ENCODE assay signal across 8 cellular contexts in genomic region chr22:50341977-50342650, GRCh38. TPM values are rescaled to one million over a fixed set of nuclear protein-coding genes. Genes with fewer than 3 reads are reported as not detected.
DNase-seq lines count a peak whose midpoint lies in the region; ATAC-seq, FAIRE-seq and TF ChIP-seq lines count a peak whose summit lies in the region.

No MANE protein-coding gene starts in this region.

- no peaks in the 10 kb centered on the region for H3K9me2 ChIP-seq in GM23338 (ENCODE audit: insufficient read depth)

- H3K4me1 Mint-ChIP-seq in GM23338 = peaks cover 2% of the 10 kb centered on the region; the same call in 1 of the 3 replicates
- H3K4me1 Mint-ChIP-seq in T-helper 2 cell treated with Interferon-gamma antibody and Interleukin-4, amounts not matched to agents 5 μg/mL and 100 μg/mL, for 36 hours (ENCODE audit: low read depth) = peaks cover 7% of the 10 kb centered on the region

- H3K4me1 ChIP-seq in GM23338 (ENCODE audit: insufficient read depth) (no peaks in the 10 kb centered on the region), right atrium auricular region (peaks cover 0 to 22% of the 10 kb centered on the region in 2 donors), psoas muscle (peaks cover 5% of the 10 kb centered on the region), upper lobe of right lung (peaks cover 7% of the 10 kb centered on the region)

- H3F3A ChIP-seq in GM23338 (replicated peaks; ENCODE audit: low read depth) = peaks cover 27% of the 10 kb centered on the region

- no peak for FAIRE-seq in D721Med (lab: Jason Lieb, UNC)

- peak overlapping the region; percentile 84 for H3K4me2 ChIP-seq in GM23338

- H3K36me3 Mint-ChIP-seq in GM23338 (ENCODE audit: low read depth) = no peaks in the 10 kb centered on the region
- H3K36me3 Mint-ChIP-seq in T-helper 2 cell treated with Interferon-gamma antibody and Interleukin-4, amounts not matched to agents 5 μg/mL and 100 μg/mL, for 36 hours (ENCODE audit: low read depth) = no peaks in the 10 kb centered on the region

- H3K27me3 Mint-ChIP-seq in GM23338 (ENCODE audit: insufficient read depth, low read depth, poor library complexity) = peaks cover 6% of the 10 kb centered on the region
- H3K27me3 Mint-ChIP-seq in T-helper 2 cell treated with Interferon-gamma antibody and Interleukin-4, amounts not matched to agents 5 μg/mL and 100 μg/mL, for 36 hours (ENCODE audit: low read depth) = no peaks in the 10 kb centered on the region

- H3K4me3 ChIP-seq in GM23338 = peak overlapping the region; percentile 64
- peak overlapping the region; percentile 94 to 95 for H3K4me3 ChIP-seq in right atrium auricular region
- peak overlapping the region; percentile 87 for H3K4me3 ChIP-seq in psoas muscle
- H3K4me3 ChIP-seq in upper lobe of right lung = peak overlapping the region; percentile 69

- H3K9me3 ChIP-seq in right atrium auricular region (no peaks in the 10 kb centered on the region), psoas muscle (no peaks in the 10 kb centered on the region), upper lobe of right lung (no peaks in the 10 kb centered on the region)

- H3K27ac ChIP-seq in GM23338 (ENCODE audit: low read depth) (peak overlapping the region; percentile 74; the same call in 1 of the 2 replicates), angular gyrus (ENCODE audit: low read depth, low read length) (peak overlapping the region; percentile 52), right atrium auricular region (peak overlapping the region; percentile 78 to 84), psoas muscle (peak overlapping the region; percentile 83), upper lobe of right lung (peak overlapping the region; percentile 68)

- ATAC-seq in GM23338 = peak; percentile 85
- ATAC-seq in psoas muscle = peak; percentile 81 to 92 (median 86)
- ATAC-seq in upper lobe of right lung = peak; percentile 87

- H3K27me3 ChIP-seq in GM23338 (ENCODE audit: insufficient read depth) = no peaks in the 10 kb centered on the region
- no peaks in the 10 kb centered on the region for H3K27me3 ChIP-seq in right atrium auricular region
- H3K27me3 ChIP-seq in psoas muscle (ENCODE audit: insufficient read depth in 3 of 3, low read length in 2 of 3) = no peaks in the 10 kb centered on the region
- H3K27me3 ChIP-seq in upper lobe of right lung = no peaks in the 10 kb centered on the region

- 8 to 12% (median 9%) methylated on average over 24 to 26 of the region's 26 CpGs for WGBS in psoas muscle, 3 donors

- peak; percentile 96 for TF ChIP-seq CTCF in D721Med (IDR thresholded peaks at IDR 0.05; ENCODE audit: insufficient read depth, missing control alignments)
- peak; percentile 88 to 91 for TF ChIP-seq CTCF in GM23338 (conservative IDR thresholded peaks at IDR 0.05; ENCODE audit: low read depth in 2 of 2)
- peak; percentile 88 to 97 for TF ChIP-seq CTCF in right atrium auricular region (IDR thresholded peaks at IDR 0.05)
- TF ChIP-seq CTCF in psoas muscle (IDR thresholded peaks at IDR 0.05) = peak; percentile 92
- TF ChIP-seq CTCF in upper lobe of right lung (IDR thresholded peaks at IDR 0.05) = peak; percentile 96

- H3K9me3 Mint-ChIP-seq in GM23338 = no peaks in the 10 kb centered on the region
- H3K9me3 Mint-ChIP-seq in T-helper 2 cell treated with Interferon-gamma antibody and Interleukin-4, amounts not matched to agents 5 μg/mL and 100 μg/mL, for 36 hours = no peaks in the 10 kb centered on the region

- no peaks in the 10 kb centered on the region for H4K20me1 ChIP-seq in GM23338 (replicated peaks; ENCODE audit: insufficient read depth)

- peaks cover 5% of the 10 kb centered on the region for H3K79me2 ChIP-seq in GM23338 (replicated peaks; ENCODE audit: insufficient read depth)

- H3K4me3 Mint-ChIP-seq in GM23338 = peak overlapping the region; percentile 77
- H3K4me3 Mint-ChIP-seq in T-helper 2 cell treated with Interferon-gamma antibody and Interleukin-4, amounts not matched to agents 5 μg/mL and 100 μg/mL, for 36 hours = peak overlapping the region; percentile 83

- H3K36me3 ChIP-seq in GM23338 (ENCODE audit: insufficient read depth) = no peaks in the 10 kb centered on the region
- H3K36me3 ChIP-seq in right atrium auricular region = no peaks in the 10 kb centered on the region
- no peaks in the 10 kb centered on the region for H3K36me3 ChIP-seq in psoas muscle (ENCODE audit: insufficient read depth in 1 of 2, low read depth in 1 of 2)
- H3K36me3 ChIP-seq in upper lobe of right lung = no peaks in the 10 kb centered on the region

- intact Hi-C loops in psoas muscle (cut with DNase I) = loop anchor here in 1 of 2 donors (5.0 kb wide), 1 partner anchor 90 kb away; the partner anchor contains the start of gene HDAC10
- intact Hi-C loops in upper lobe of right lung (cut with DNase I) = no loop called here

- H2AFZ ChIP-seq in GM23338 = peak overlapping the region; percentile 98

- H3K27ac Mint-ChIP-seq in GM23338 = peak overlapping the region; percentile 75
- H3K27ac Mint-ChIP-seq in T-helper 2 cell treated with Interferon-gamma antibody and Interleukin-4, amounts not matched to agents 5 μg/mL and 100 μg/mL, for 36 hours = peak overlapping the region; percentile 87

- DNase-seq in D721Med (ENCODE audit: insufficient read length, low spot score) = no peak
- peak; percentile 97 for DNase-seq in GM23338 (ENCODE audit: low spot score)
- DNase-seq in NCI-H1105 (lab: John Stamatoyannopoulos, UW) = peak; percentile 84
- DNase-seq in T-helper 2 cell treated with Interferon-gamma antibody and Interleukin-4, amounts not matched to agents 5 μg/mL and 100 μg/mL, for 36 hours (ENCODE audit: low spot score) = peak; percentile 84
- DNase-seq in right atrium auricular region (ENCODE audit: low spot score) = peak; percentile 88
- peak; percentile 89 to 94 for DNase-seq in psoas muscle
- peak; percentile 93 for DNase-seq in upper lobe of right lung

TF ChIP-seq in GM23338, 12 proteins besides CTCF, POLR2A, EP300 and RAD21:
- no peak for TF ChIP-seq REST (IDR thresholded peaks at IDR 0.05; ENCODE audit: unreplicated experiment)
- TF ChIP-seq EZH2 (IDR thresholded peaks at IDR 0.05; ENCODE audit: low read depth, unreplicated experiment) = no peak
- TF ChIP-seq NANOG (IDR thresholded peaks at IDR 0.05; ENCODE audit: borderline replicate concordance) = no peak
- no peak for TF ChIP-seq ETS1 (IDR thresholded peaks at IDR 0.05)
- TF ChIP-seq POLR2AphosphoS5 (IDR thresholded peaks at IDR 0.05; ENCODE audit: low read depth) = no peak
- TF ChIP-seq CREB1 (CRISPR knock-in tag; IDR thresholded peaks at IDR 0.05; ENCODE audit: low read depth) = no peak
- no peak for TF ChIP-seq ZNF331 (CRISPR knock-in tag; IDR thresholded peaks at IDR 0.05; ENCODE audit: low read depth)
- TF ChIP-seq EZH2phosphoT487 (IDR thresholded peaks at IDR 0.05; ENCODE audit: unreplicated experiment) = no peak
- TF ChIP-seq ZNF114 (CRISPR knock-in tag; IDR thresholded peaks at IDR 0.05) = no peak
- TF ChIP-seq JUNB (IDR thresholded peaks at IDR 0.05; ENCODE audit: unreplicated experiment) = no peak
TF ChIP-seq in GM23338: peak in this region for 0.

RNA-seq across cellular contexts. Expression of gene PPP6R2, which starts 1.0 kb away (rescaled TPM):
- 37.5 and 45.8 TPM in 2 replicates for total RNA-seq in GM23338 (2014; rRNA removed; shearing (Covaris generic))
- polyA plus RNA-seq in GM23338 (2016; fragmentation: Nextera tagmentation; extraction: Ambion mirVana) (11.9 and 13.4 TPM in 2 replicates), psoas muscle (10 to 100 TPM; 31.6 to 43.7 (median 32.1) TPM)
- total RNA-seq in right atrium auricular region (10 to 100 TPM; 45.2 to 54.8 TPM), psoas muscle (10 to 100 TPM; 36.6 to 48.2 (median 42.5) TPM), upper lobe of right lung (54.0 TPM)

RNA-seq across cellular contexts. Expression of gene DENND6B, which starts 15.3 kb away (rescaled TPM):
- total RNA-seq in GM23338 (2014; rRNA removed; shearing (Covaris generic)) = 1.3 TPM in 2 replicates
- polyA plus RNA-seq in GM23338 (2016; fragmentation: Nextera tagmentation; extraction: Ambion mirVana) (0.12 and 0.71 TPM in 2 replicates), psoas muscle (under 1 TPM; 0.46 to 0.93 (median 0.81) TPM)
- total RNA-seq in right atrium auricular region (1 to 10 TPM in 1 of 2 donors, under 1 TPM in 1; 0.85 to 1.0 TPM), psoas muscle (1 to 10 TPM in 2 of 4 donors, under 1 TPM in 2; 0.57 to 1.6 (median 0.94) TPM), upper lobe of right lung (9.3 TPM)

RNA-seq across cellular contexts. Expression of gene PLXNB2, which starts 34.7 kb away (rescaled TPM):
- 66.3 and 70.4 TPM in 2 replicates for total RNA-seq in GM23338 (2014; rRNA removed; shearing (Covaris generic))
- polyA plus RNA-seq in GM23338 (2016; fragmentation: Nextera tagmentation; extraction: Ambion mirVana) (29.1 and 33.0 TPM in 2 replicates), psoas muscle (10 to 100 TPM in 1 of 3 donors, 1 to 10 TPM in 2; 3.9 to 11.6 (median 5.8) TPM)
- total RNA-seq in right atrium auricular region (10 to 100 TPM; 60.3 to 92.8 TPM), psoas muscle (10 to 100 TPM; 13.6 to 43.7 (median 15.0) TPM), upper lobe of right lung (308 TPM)
